ENCODE assay signal across 19 cellular contexts in genomic region chr1:158212315-158212714, GRCh38. TPM values are rescaled to one million over a fixed set of nuclear protein-coding genes. Genes with fewer than 3 reads are reported as not detected.
A peak's percentile ranks its signal among the peaks of the same experiment; 100 is the strongest.
DNase-seq lines count a peak whose midpoint lies in the region; ATAC-seq and TF ChIP-seq lines count a peak whose summit lies in the region.
"Had no signal": no experiment of that assay in that cellular context is flagged by ENCODE, and none has a peak within 500 bp of the region (broad histone marks: within the 10 kb centered on the region; RNA-seq: fewer than 3 reads in every experiment).

No MANE protein-coding gene starts in this region.

- H3K4me3 ChIP-seq in H7 (ENCODE audit: insufficient read depth, low read depth, low read length): no peak overlapping the region
- H3K4me3 ChIP-seq in neural progenitor cell: no peak overlapping the region
- no peak overlapping the region for H3K4me3 ChIP-seq in testis
- no peak overlapping the region for H3K4me3 ChIP-seq in esophagus muscularis mucosa
- H3K4me3 ChIP-seq: A549, GM23248 had no signal

- CTCF ChIA-PET in WTC11 (lab: Charles Lee): interaction anchor here (1.1 to 2.3 kb wide), 4 partner anchors 9 to 137 kb away, joined by 3 to 20 read pairs (median 6); no protein-coding TSS in a partner anchor

- H3F3A ChIP-seq in neural progenitor cell (ENCODE audit: low read depth): no peaks in the 10 kb centered on the region

- DNase-seq in H7 (peak; percentile 74), WTC11 (ENCODE audit: low spot score) (peak; percentile 68), iPS-NIHi7 (ENCODE audit: extremely low spot score) (peak; percentile 20), neural progenitor cell (ENCODE audit: low spot score) (peak; percentile 15), testis (no peak), esophagus muscularis mucosa (ENCODE audit: extremely low spot score) (no peak), NCI-H2029 treated with DMSO at 0.1 percent for 48 hours (lab: John Stamatoyannopoulos, UW) (no peak), Right ventricle myocardium superior (no peak)
- DNase-seq: BE2C; CD8-positive, alpha-beta T cell; COR-L47; DMS153; DMS79 treated with DMSO at 0.1 percent for 48 hours; GDM1; GM23248; HCEC 1CT had no signal

- TF ChIP-seq POLR2A in testis (IDR thresholded peaks at IDR 0.05) (no peak), esophagus muscularis mucosa (IDR thresholded peaks at IDR 0.05; ENCODE audit: low read depth) (no peak)

- H3K27me3 Mint-ChIP-seq in WTC11 (ENCODE audit: low read depth) (peaks cover 15% of the 10 kb centered on the region), neural progenitor cell (ENCODE audit: insufficient read depth, low read depth) (peaks cover 3% of the 10 kb centered on the region)

- ATAC-seq in WTC11 (peak; percentile 98), Right ventricle myocardium superior (ENCODE audit: poor library complexity) (no peak)
- ATAC-seq: A549; CD8-positive, alpha-beta T cell had no signal

- peaks cover 12% of the 10 kb centered on the region for H3K9me3 Mint-ChIP-seq in WTC11
- H3K9me3 Mint-ChIP-seq in neural progenitor cell: no peaks in the 10 kb centered on the region
- H3K9me3 Mint-ChIP-seq: CD8-positive, alpha-beta T cell had no signal

- H3K9ac ChIP-seq in neural progenitor cell: no peak overlapping the region
- H3K9ac ChIP-seq: GM23248 had no signal

- no peaks in the 10 kb centered on the region for H4K20me1 ChIP-seq in neural progenitor cell (ENCODE audit: low read depth)

- H3K36me3 Mint-ChIP-seq in WTC11 (no peaks in the 10 kb centered on the region), neural progenitor cell (no peaks in the 10 kb centered on the region)
- H3K36me3 Mint-ChIP-seq: CD8-positive, alpha-beta T cell had no signal

- intact Hi-C loops in testis (cut with DNase I; ENCODE audit: low total_unique reads) (no loop called here), esophagus muscularis mucosa (cut with DNase I) (no loop called here), Right ventricle myocardium superior (cut with DNase I) (no loop called here)

- no peak for TF ChIP-seq EP300 in esophagus muscularis mucosa (IDR thresholded peaks at IDR 0.05)

- H3K4me3 Mint-ChIP-seq in WTC11 (no peak overlapping the region), neural progenitor cell (no peak overlapping the region)
- H3K4me3 Mint-ChIP-seq: CD8-positive, alpha-beta T cell had no signal

- H3K4me1 Mint-ChIP-seq in WTC11 (peaks cover 28% of the 10 kb centered on the region), neural progenitor cell (no peaks in the 10 kb centered on the region)

- H3K9me3 ChIP-seq in neural progenitor cell (ENCODE audit: low read depth) (no peaks in the 10 kb centered on the region), testis (no peaks in the 10 kb centered on the region), esophagus muscularis mucosa (no peaks in the 10 kb centered on the region)
- H3K9me3 ChIP-seq: A549, BE2C had no signal

- TF ChIP-seq CTCF in WTC11 (IDR thresholded peaks at IDR 0.05) (no peak), neural progenitor cell (IDR thresholded peaks at IDR 0.05) (no peak), testis (IDR thresholded peaks at IDR 0.05) (no peak), esophagus muscularis mucosa (IDR thresholded peaks at IDR 0.05) (no peak)

- WGBS in testis, 2 donors: 76% methylated on average over 10 of the region's 10 CpGs; no CpG with 5 or more reads in 1 of the 2 donors
- WGBS in esophagus muscularis mucosa: 100% methylated on average over 1 of the region's 10 CpGs

- no peak overlapping the region for H2AFZ ChIP-seq in neural progenitor cell (replicated peaks)
- H2AFZ ChIP-seq: GM23248 had no signal

- H3K27ac ChIP-seq in neural progenitor cell (no peak overlapping the region), testis (no peak overlapping the region), esophagus muscularis mucosa (replicated peaks in 1 of 4) (no peak overlapping the region)
- H3K27ac ChIP-seq: A549, C4-2B, GM23248 had no signal

- no peak overlapping the region for H3K27ac Mint-ChIP-seq in WTC11
- no peak overlapping the region for H3K27ac Mint-ChIP-seq in neural progenitor cell
- H3K27ac Mint-ChIP-seq: CD8-positive, alpha-beta T cell had no signal

- H3K36me3 ChIP-seq in H7 (replicated peaks; ENCODE audit: control insufficient read depth, insufficient read depth, low read length): no peaks in the 10 kb centered on the region
- no peaks in the 10 kb centered on the region for H3K36me3 ChIP-seq in neural progenitor cell
- no peaks in the 10 kb centered on the region for H3K36me3 ChIP-seq in testis (ENCODE audit: low read depth, missing control alignments)
- no peaks in the 10 kb centered on the region for H3K36me3 ChIP-seq in esophagus muscularis mucosa
- H3K36me3 ChIP-seq: BE2C had no signal

- no peak overlapping the region for H3K4me2 ChIP-seq in neural progenitor cell
- H3K4me2 ChIP-seq: A549 had no signal

- H3K27me3 ChIP-seq in H7 (ENCODE audit: control insufficient read depth, insufficient read depth, low read length) (no peaks in the 10 kb centered on the region), neural progenitor cell (no peaks in the 10 kb centered on the region), testis (no peaks in the 10 kb centered on the region), esophagus muscularis mucosa (peaks cover 0 to 24% (median 0%) of the 10 kb centered on the region in 4 donors)
- H3K27me3 ChIP-seq: BE2C had no signal

- no peaks in the 10 kb centered on the region for H3K79me2 ChIP-seq in neural progenitor cell (ENCODE audit: low read depth)

- POLR2A ChIA-PET in WTC11 (lab: Charles Lee): no interaction called here

- H3K4me1 ChIP-seq in neural progenitor cell (peaks cover 7% of the 10 kb centered on the region), testis (no peaks in the 10 kb centered on the region), esophagus muscularis mucosa (no peaks in the 10 kb centered on the region)
- H3K4me1 ChIP-seq: A549, BE2C had no signal

TF ChIP-seq in WTC11, 78 proteins besides CTCF, POLR2A, EP300 and RAD21:
- no peak for TF ChIP-seq NFATC4 (CRISPR knock-in tag; IDR thresholded peaks at IDR 0.05)
- TF ChIP-seq PRDM15 (CRISPR knock-in tag; IDR thresholded peaks at IDR 0.05): peak; percentile 96
- peak; percentile 22; the same call in 1 of the 2 replicates for TF ChIP-seq NFYB (CRISPR knock-in tag; conservative IDR thresholded peaks at IDR 0.05; ENCODE audit: low read depth)

RNA-seq across cellular contexts. Expression of gene CD1D, which starts 31.6 kb away (rescaled TPM):
- 5.9 and 6.4 TPM in 2 replicates for total RNA-seq in H7 (2014; rRNA removed; shearing (Covaris generic))
- total RNA-seq in WTC11 (2021): 3.8 to 4.7 TPM (median 3.9 TPM) in 3 replicates
- 0.77 TPM in 1 of 2 replicates, not detected in the other for total RNA-seq in neural progenitor cell (ENCODE audit: low replicate concordance)
- 1 to 10 TPM; 2.5 to 3.1 TPM for total RNA-seq in testis
- 6.6 TPM for polyA plus RNA-seq in testis (ENCODE audit: insufficient read depth, low read depth, low replicate concordance)
- total RNA-seq in esophagus muscularis mucosa: 1 to 10 TPM in 2 of 4 donors, under 1 TPM in 2; 0.26 to 2.0 (median 1.1) TPM
- total RNA-seq in Right ventricle myocardium superior: 1.2 TPM
- total RNA-seq: CD8-positive, alpha-beta T cell; GM23248 had no signal
- polyA plus RNA-seq: AG04450, GM23248 had no signal

RNA-seq across cellular contexts. Expression of gene CD1A, which starts 41.9 kb away (rescaled TPM):
- not detected in 2 replicates for total RNA-seq in H7 (2014; rRNA removed; shearing (Covaris generic))
- total RNA-seq in WTC11 (2021): not detected in 3 replicates
- total RNA-seq in neural progenitor cell (ENCODE audit: low replicate concordance): not detected in 2 replicates
- total RNA-seq in testis: under 1 TPM; 0.24 to 0.25 TPM
- not detected for polyA plus RNA-seq in testis (ENCODE audit: insufficient read depth, low read depth, low replicate concordance)
- total RNA-seq in esophagus muscularis mucosa: not detected
- not detected for total RNA-seq in Right ventricle myocardium superior
- total RNA-seq: CD8-positive, alpha-beta T cell; GM23248 had no signal
- polyA plus RNA-seq: A549, AG04450, GM23248 had no signal

Comparison
In these comparisons a context has a peak if more than half of its experiments do, and no peak if none do; other contexts are left out.
1. DNase-seq: peak in H7 (single experiment), WTC11 (single experiment), iPS-NIHi7 (single experiment) and neural progenitor cell (single experiment); none in testis (single experiment), esophagus muscularis mucosa (single experiment), NCI-H2029 treated with DMSO at 0.1 percent for 48 hours (single experiment) and Right ventricle myocardium superior (single experiment).